ENCODE assay signal across 16 cellular contexts in the genomic region with DNA sequence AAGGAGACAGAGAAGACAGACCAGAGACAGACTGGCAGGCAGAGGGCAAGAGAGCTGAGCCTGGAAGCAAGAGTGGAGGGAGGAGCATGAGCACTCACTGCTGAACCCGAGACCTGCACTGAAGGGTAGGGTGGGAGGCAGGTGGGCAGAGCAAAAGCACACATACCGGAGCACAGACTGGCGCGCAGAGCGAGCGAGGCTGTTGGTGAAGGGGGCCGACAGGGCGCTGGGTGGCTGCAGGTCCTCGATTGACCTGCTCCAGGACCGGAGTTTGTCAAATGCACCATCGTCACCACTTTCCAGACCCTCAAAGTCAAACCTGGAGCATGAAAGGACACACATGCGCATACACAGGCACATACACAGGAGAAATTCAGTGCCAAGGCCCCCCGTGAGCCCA. TPM values are rescaled to one million over a fixed set of nuclear protein-coding genes. Genes with fewer than 3 reads are reported as not detected.
A peak's percentile ranks its signal among the peaks of the same experiment; 100 is the strongest.
DNase-seq lines count a peak whose midpoint lies in the region; ATAC-seq, FAIRE-seq and TF ChIP-seq lines count a peak whose summit lies in the region.
"Had no signal": no experiment of that assay in that cellular context is flagged by ENCODE, and none has a peak within 500 bp of the region (broad histone marks: within the 10 kb centered on the region; RNA-seq: fewer than 3 reads in every experiment).

No MANE protein-coding gene starts in this region.

- H3K4me2 ChIP-seq in mammary epithelial cell (ENCODE audit: insufficient read depth, low read depth, low read length), result no peak overlapping the region

- H3K9me3 ChIP-seq in kidney (ENCODE audit: control insufficient read depth in 1 of 2, low read length in 2 of 2) (no peaks in the 10 kb centered on the region), mammary epithelial cell (replicated peaks; ENCODE audit: insufficient read depth, low read length) (no peaks in the 10 kb centered on the region)

- H3K9ac ChIP-seq in kidney (ENCODE audit: low read length in 2 of 2), result no peak overlapping the region
- H3K9ac ChIP-seq in mammary epithelial cell (ENCODE audit: insufficient read depth, low read length), result no peak overlapping the region

- no peaks in the 10 kb centered on the region for H3K27me3 Mint-ChIP-seq in activated naive CD8-positive, alpha-beta T cell
- no peaks in the 10 kb centered on the region for H3K27me3 Mint-ChIP-seq in activated naive CD8-positive, alpha-beta T cell treated with anti-CD3 and anti-CD28 coated beads for 36 hours
- no peaks in the 10 kb centered on the region for H3K27me3 Mint-ChIP-seq in activated CD8-positive, alpha-beta T cell treated with anti-CD3 and anti-CD28 coated beads for 36 hours
- H3K27me3 Mint-ChIP-seq: CD8-positive, alpha-beta memory T cell; IgD-negative memory B cell had no signal

- dilution Hi-C loops in mammary epithelial cell (cut with HindIII; ENCODE audit: low sequenced_read_pairs), result no loop called here

- 100% methylated on average over 5 of the region's 13 CpGs for WGBS in mammary epithelial cell (ENCODE audit: low coverage, missing lambda C conversion rate)

- no peak for ATAC-seq in activated CD8-positive, alpha-beta T cell treated with anti-CD3 and anti-CD28 coated beads for 36 hours
- no peak for ATAC-seq in stimulated activated effector memory CD8-positive, alpha-beta T cell treated with anti-CD3 and anti-CD28 coated beads, Interleukin-12 subunit alpha, Interleukin-12 subunit beta, amount 100 ng/mL, for 72 hours
- ATAC-seq: Panc1 had no signal

- H3K4me3 Mint-ChIP-seq in activated naive CD8-positive, alpha-beta T cell, result no peak overlapping the region
- no peak overlapping the region for H3K4me3 Mint-ChIP-seq in activated naive CD8-positive, alpha-beta T cell treated with anti-CD3 and anti-CD28 coated beads for 36 hours
- H3K4me3 Mint-ChIP-seq in activated CD8-positive, alpha-beta T cell treated with anti-CD3 and anti-CD28 coated beads for 36 hours, result no peak overlapping the region
- H3K4me3 Mint-ChIP-seq in stimulated activated effector memory CD8-positive, alpha-beta T cell treated with anti-CD3 and anti-CD28 coated beads, Interleukin-12 subunit alpha, Interleukin-12 subunit beta, amount 100 ng/mL, for 72 hours, result no peak overlapping the region

- H3K79me2 ChIP-seq in mammary epithelial cell (ENCODE audit: insufficient read depth, low read length), result no peaks in the 10 kb centered on the region

- peak overlapping the region; percentile 68 for H3K27ac Mint-ChIP-seq in activated naive CD8-positive, alpha-beta T cell
- no peak overlapping the region for H3K27ac Mint-ChIP-seq in activated naive CD8-positive, alpha-beta T cell treated with anti-CD3 and anti-CD28 coated beads for 36 hours
- H3K27ac Mint-ChIP-seq in activated CD8-positive, alpha-beta T cell treated with anti-CD3 and anti-CD28 coated beads for 36 hours, result peak overlapping the region; percentile 3
- peak overlapping the region; percentile 23 for H3K27ac Mint-ChIP-seq in stimulated activated effector memory CD8-positive, alpha-beta T cell treated with anti-CD3 and anti-CD28 coated beads, Interleukin-12 subunit alpha, Interleukin-12 subunit beta, amount 100 ng/mL, for 72 hours

- no peak overlapping the region for H3K4me3 ChIP-seq in kidney (ENCODE audit: low read length in 2 of 2)
- H3K4me3 ChIP-seq in mammary epithelial cell (replicated peaks in 1 of 3; ENCODE audit: insufficient read depth in 1 of 3, low read depth in 2 of 3, low read length in 3 of 3), result no peak overlapping the region

- H3K36me3 ChIP-seq in kidney (ENCODE audit: control insufficient read depth in 1 of 2, insufficient read depth in 2 of 2, low read length in 2 of 2), result peaks cover 6 to 12% of the 10 kb centered on the region in 2 donors
- peaks cover 3% of the 10 kb centered on the region for H3K36me3 ChIP-seq in mammary epithelial cell (ENCODE audit: insufficient read depth, low read length)

- no peak overlapping the region for H2AFZ ChIP-seq in mammary epithelial cell (ENCODE audit: low read depth, low read length)

- no TSS peak for BruUV-seq in mammary epithelial cell (replicated peaks; lab: Mats Ljungman, UMichigan)

- TF ChIP-seq CTCF in activated CD8-positive, alpha-beta T cell treated with anti-CD3 and anti-CD28 coated beads for 36 hours (IDR thresholded peaks at IDR 0.05), result no peak
- TF ChIP-seq CTCF in kidney (IDR thresholded peaks at IDR 0.05; ENCODE audit: borderline replicate concordance, extremely low read depth, insufficient read depth), result no peak
- TF ChIP-seq CTCF in mammary epithelial cell (conservative IDR thresholded peaks at IDR 0.05 in 1 of 2, IDR thresholded peaks at IDR 0.05 in 1 of 2; ENCODE audit: extremely low read depth in 1 of 2, insufficient read depth in 1 of 2, low read depth in 1 of 2, low read length in 2 of 2), result no peak

- H3K9me3 Mint-ChIP-seq in activated naive CD8-positive, alpha-beta T cell (ENCODE audit: low read depth), result no peaks in the 10 kb centered on the region
- H3K9me3 Mint-ChIP-seq in activated naive CD8-positive, alpha-beta T cell treated with anti-CD3 and anti-CD28 coated beads for 36 hours, result no peaks in the 10 kb centered on the region
- no peaks in the 10 kb centered on the region for H3K9me3 Mint-ChIP-seq in activated CD8-positive, alpha-beta T cell treated with anti-CD3 and anti-CD28 coated beads for 36 hours
- no peaks in the 10 kb centered on the region for H3K9me3 Mint-ChIP-seq in stimulated activated effector memory CD8-positive, alpha-beta T cell treated with anti-CD3 and anti-CD28 coated beads, Interleukin-12 subunit alpha, Interleukin-12 subunit beta, amount 100 ng/mL, for 72 hours
- H3K9me3 Mint-ChIP-seq: CD8-positive, alpha-beta memory T cell; IgD-negative memory B cell had no signal

- H3K4me1 Mint-ChIP-seq in activated naive CD8-positive, alpha-beta T cell (ENCODE audit: low read depth), result peaks cover 56% of the 10 kb centered on the region
- peaks cover 53% of the 10 kb centered on the region for H3K4me1 Mint-ChIP-seq in activated naive CD8-positive, alpha-beta T cell treated with anti-CD3 and anti-CD28 coated beads for 36 hours
- H3K4me1 Mint-ChIP-seq in activated CD8-positive, alpha-beta T cell treated with anti-CD3 and anti-CD28 coated beads for 36 hours (ENCODE audit: low read depth), result peaks cover 49% of the 10 kb centered on the region
- peaks cover 47% of the 10 kb centered on the region for H3K4me1 Mint-ChIP-seq in stimulated activated effector memory CD8-positive, alpha-beta T cell treated with anti-CD3 and anti-CD28 coated beads, Interleukin-12 subunit alpha, Interleukin-12 subunit beta, amount 100 ng/mL, for 72 hours

- no peaks in the 10 kb centered on the region for H3K27me3 ChIP-seq in mammary epithelial cell (ENCODE audit: insufficient read depth, low read length)

- in situ Hi-C loops in mammary epithelial cell (cut with MboI; ENCODE audit: low sequenced_read_pairs in 2 of 2), result no loop called here

- DNase-seq in activated naive CD8-positive, alpha-beta T cell treated with anti-CD3 and anti-CD28 coated beads for 36 hours, result no peak
- no peak for DNase-seq in activated CD8-positive, alpha-beta T cell treated with anti-CD3 and anti-CD28 coated beads for 36 hours
- DNase-seq in kidney, result peak; percentile 20
- DNase-seq in stimulated activated effector memory CD8-positive, alpha-beta T cell treated with anti-CD3 and anti-CD28 coated beads, Interleukin-12 subunit alpha, Interleukin-12 subunit beta, amount 100 ng/mL, for 72 hours (ENCODE audit: low spot score in 2 of 2), result no peak
- no peak for DNase-seq in germinal center (ENCODE audit: low spot score)
- no peak for DNase-seq in mammary epithelial cell
- DNase-seq in hippocampal formation (lab: John Stamatoyannopoulos, UW), result no peak
- DNase-seq: AML-193; CD8-positive, alpha-beta memory T cell; NCI-H1417; NCI-H1930; NCI-H2171; NCI-H82 had no signal

- H4K20me1 ChIP-seq in mammary epithelial cell (ENCODE audit: insufficient read depth, low read length), result no peaks in the 10 kb centered on the region

- no peak for FAIRE-seq in kidney (lab: Jason Lieb, UNC)

- H3K36me3 Mint-ChIP-seq in activated naive CD8-positive, alpha-beta T cell, result peaks cover 25% of the 10 kb centered on the region
- peaks cover 48% of the 10 kb centered on the region for H3K36me3 Mint-ChIP-seq in activated naive CD8-positive, alpha-beta T cell treated with anti-CD3 and anti-CD28 coated beads for 36 hours
- H3K36me3 Mint-ChIP-seq in activated CD8-positive, alpha-beta T cell treated with anti-CD3 and anti-CD28 coated beads for 36 hours (ENCODE audit: low read depth), result peaks cover 55% of the 10 kb centered on the region
- H3K36me3 Mint-ChIP-seq in stimulated activated effector memory CD8-positive, alpha-beta T cell treated with anti-CD3 and anti-CD28 coated beads, Interleukin-12 subunit alpha, Interleukin-12 subunit beta, amount 100 ng/mL, for 72 hours, result peaks cover 72% of the 10 kb centered on the region

- CTCF ChIA-PET in activated CD8-positive, alpha-beta T cell treated with anti-CD3 and anti-CD28 coated beads for 36 hours (lab: Charles Lee), result interaction anchor here (1.3 to 25.4 kb wide), 3 partner anchors 21 to 52 kb away, joined by 3 to 556 read pairs (median 4); partner anchors contain the start of gene FMNL3
- CTCF ChIA-PET in mammary epithelial cell (lab: Charles Lee; ENCODE audit: low non-redundant PET), result no interaction called here

- peaks cover 14 to 26% of the 10 kb centered on the region in 2 donors for H3K4me1 ChIP-seq in kidney (ENCODE audit: control insufficient read depth in 1 of 2, insufficient read depth in 1 of 2, low read depth in 1 of 2, low read length in 2 of 2)
- peaks cover 8% of the 10 kb centered on the region for H3K4me1 ChIP-seq in mammary epithelial cell (ENCODE audit: insufficient read depth, low read length)

- intact Hi-C loops in activated CD8-positive, alpha-beta T cell treated with anti-CD3 and anti-CD28 coated beads for 36 hours (cut with micrococcal nuclease), result no loop called here
- intact Hi-C loops in kidney (cut with DNase I), result no loop called here
- intact Hi-C loops in mammary epithelial cell (cut with micrococcal nuclease), result no loop called here

- H3K27ac ChIP-seq in kidney (ENCODE audit: low read depth in 2 of 2, low read length in 2 of 2), result no peak overlapping the region
- H3K27ac ChIP-seq in mammary epithelial cell (ENCODE audit: insufficient read depth, low read depth, low read length), result no peak overlapping the region

- POLR2A ChIA-PET in activated CD8-positive, alpha-beta T cell treated with anti-CD3 and anti-CD28 coated beads for 36 hours (lab: Charles Lee), result interaction anchor here (0.7 to 0.8 kb wide), 2 partner anchors 10 to 206 kb away, joined by 3 read pairs; no protein-coding TSS in a partner anchor

RNA-seq across cellular contexts. Expression of gene PRPF40B, which starts 34.9 kb away (rescaled TPM):
- 1 to 10 TPM; 8.1 to 8.5 TPM for total RNA-seq in activated naive CD8-positive, alpha-beta T cell treated with anti-CD3 and anti-CD28 coated beads for 36 hours
- 1 to 10 TPM; 4.9 to 5.6 TPM for total RNA-seq in activated CD8-positive, alpha-beta T cell treated with anti-CD3 and anti-CD28 coated beads for 36 hours
- total RNA-seq in kidney, result 33.3 TPM
- polyA plus RNA-seq in kidney (ENCODE audit: insufficient read depth, low read depth, low replicate concordance), result 20.1 TPM
- 10 to 100 TPM in 1 of 2 donors, 1 to 10 TPM in 1; 8.0 to 34.4 TPM for total RNA-seq in mammary epithelial cell
- 14.4 TPM for polyA plus RNA-seq in mammary epithelial cell
- polyA minus RNA-seq in mammary epithelial cell, result 21.9 TPM

RNA-seq across cellular contexts. Expression of gene FMNL3, which starts 48.9 kb away (rescaled TPM):
- 10 to 100 TPM; 20.3 to 22.3 TPM for total RNA-seq in activated naive CD8-positive, alpha-beta T cell treated with anti-CD3 and anti-CD28 coated beads for 36 hours
- total RNA-seq in activated CD8-positive, alpha-beta T cell treated with anti-CD3 and anti-CD28 coated beads for 36 hours, result 10 to 100 TPM; 22.8 to 23.5 TPM
- 25.6 TPM for total RNA-seq in kidney
- polyA plus RNA-seq in kidney (ENCODE audit: insufficient read depth, low read depth, low replicate concordance), result 6.3 TPM
- total RNA-seq in mammary epithelial cell, result 10 to 100 TPM; 17.6 to 32.0 TPM
- polyA plus RNA-seq in mammary epithelial cell, result 10.7 TPM
- 24.7 TPM for polyA minus RNA-seq in mammary epithelial cell

RNA-seq across cellular contexts. Expression of gene FAM186B, which starts 52.8 kb away (rescaled TPM):
- total RNA-seq in activated naive CD8-positive, alpha-beta T cell treated with anti-CD3 and anti-CD28 coated beads for 36 hours, result under 1 TPM; 0.14 to 0.41 TPM
- total RNA-seq in activated CD8-positive, alpha-beta T cell treated with anti-CD3 and anti-CD28 coated beads for 36 hours, result not detected
- total RNA-seq in kidney (0.85 TPM), mammary epithelial cell (under 1 TPM; 0.33 to 0.35 TPM)
- polyA plus RNA-seq in kidney (ENCODE audit: insufficient read depth, low read depth, low replicate concordance) (0.34 TPM), mammary epithelial cell (0.19 TPM)
- polyA minus RNA-seq in mammary epithelial cell, result not detected
- polyA plus RNA-seq: CD8-positive, alpha-beta memory T cell had no signal
